Comparison of ENCODE assay signal across 22 cellular contexts in genomic region chr15:50889589-50889988, GRCh38.
"Had no signal": no experiment of that assay in that cellular context is flagged by ENCODE, and none has a peak within 500 bp of the region (broad histone marks: within the 10 kb centered on the region; RNA-seq: fewer than 3 reads in every experiment).

No MANE protein-coding gene starts in this region.

- H3K4me3 ChIP-seq: coronary artery, esophagus squamous epithelium, gastroesophageal sphincter, heart left ventricle, hepatocyte, mucosa of descending colon had no signal

- H3K27me3 ChIP-seq: esophagus squamous epithelium, gastroesophageal sphincter, heart left ventricle, hepatocyte had no signal

- H3K36me3 ChIP-seq: esophagus squamous epithelium, gastroesophageal sphincter had no signal

- H3K27ac ChIP-seq: coronary artery, epithelial cell of prostate, esophagus squamous epithelium, gastroesophageal sphincter, heart left ventricle, hepatocyte had no signal

- DNase-seq: effector CD8-positive, alpha-beta T cell; effector memory CD8-positive, alpha-beta T cell; endodermal cell; erythroblast; esophagus squamous epithelium; foreskin fibroblast; heart left ventricle; hypothalamus; immature natural killer cell; islet precursor cell; kidney; kidney glomerular epithelial cell; left colon; left ventricle myocardium superior; mesenchymal stem cell; mucosa of descending colon had no signal

- ATAC-seq: effector memory CD8-positive, alpha-beta T cell; esophagus mucosa; gastroesophageal sphincter; heart left ventricle; left colon; left lobe of liver; left ventricle myocardium superior; mucosa of descending colon had no signal
